Comparison of ENCODE assay signal across 1 cellular context in the genomic region with DNA sequence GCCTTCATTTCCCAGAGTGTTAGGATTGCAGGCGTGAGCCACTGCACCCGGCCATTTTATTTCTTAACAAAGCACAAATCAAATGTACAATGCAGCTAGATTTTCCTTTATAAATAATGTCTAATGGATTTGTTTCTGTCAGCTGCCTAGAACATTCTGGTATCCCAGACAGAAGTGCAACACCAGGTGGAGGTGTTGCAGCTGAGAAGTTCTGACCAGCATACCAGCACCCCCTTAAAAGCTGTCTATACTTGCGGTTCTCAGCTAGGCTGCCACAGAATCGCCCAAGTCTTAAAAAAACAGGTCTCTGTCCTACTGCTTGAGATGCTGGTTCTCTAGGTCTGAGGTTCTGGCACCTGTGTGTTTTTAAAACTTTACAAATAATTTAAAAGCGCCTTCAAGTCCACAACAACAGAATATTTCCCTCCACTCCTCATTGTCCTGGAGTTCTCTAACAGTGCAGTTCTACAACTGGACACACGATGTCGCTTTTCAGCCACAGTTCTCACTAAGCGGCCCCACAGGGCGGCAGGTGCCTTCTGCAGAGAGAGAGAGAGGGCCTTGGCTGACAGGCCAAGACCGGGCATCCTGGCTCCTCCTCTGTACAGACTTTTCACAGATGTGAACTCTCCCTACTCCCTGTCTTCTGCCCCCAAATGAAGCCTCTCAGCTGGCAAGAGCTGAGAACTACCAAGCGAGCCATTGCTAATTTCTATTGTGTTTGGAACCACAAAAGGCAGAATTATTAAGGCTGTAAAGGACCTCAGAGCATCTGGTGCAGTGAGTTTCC.
TF ChIP-seq lines count a peak whose summit lies in the region.

No MANE protein-coding gene starts in this region.

TF ChIP-seq in HepG2, 621 proteins besides CTCF, POLR2A, EP300 and RAD21 (continues in another document):
- TF ChIP-seq, protein P1, sequence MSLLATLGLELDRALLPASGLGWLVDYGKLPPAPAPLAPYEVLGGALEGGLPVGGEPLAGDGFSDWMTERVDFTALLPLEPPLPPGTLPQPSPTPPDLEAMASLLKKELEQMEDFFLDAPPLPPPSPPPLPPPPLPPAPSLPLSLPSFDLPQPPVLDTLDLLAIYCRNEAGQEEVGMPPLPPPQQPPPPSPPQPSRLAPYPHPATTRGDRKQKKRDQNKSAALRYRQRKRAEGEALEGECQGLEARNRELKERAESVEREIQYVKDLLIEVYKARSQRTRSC (CRISPR knock-in tag; IDR thresholded peaks at IDR 0.05; ENCODE audit: low read depth), result no peak
- TF ChIP-seq, protein P2, sequence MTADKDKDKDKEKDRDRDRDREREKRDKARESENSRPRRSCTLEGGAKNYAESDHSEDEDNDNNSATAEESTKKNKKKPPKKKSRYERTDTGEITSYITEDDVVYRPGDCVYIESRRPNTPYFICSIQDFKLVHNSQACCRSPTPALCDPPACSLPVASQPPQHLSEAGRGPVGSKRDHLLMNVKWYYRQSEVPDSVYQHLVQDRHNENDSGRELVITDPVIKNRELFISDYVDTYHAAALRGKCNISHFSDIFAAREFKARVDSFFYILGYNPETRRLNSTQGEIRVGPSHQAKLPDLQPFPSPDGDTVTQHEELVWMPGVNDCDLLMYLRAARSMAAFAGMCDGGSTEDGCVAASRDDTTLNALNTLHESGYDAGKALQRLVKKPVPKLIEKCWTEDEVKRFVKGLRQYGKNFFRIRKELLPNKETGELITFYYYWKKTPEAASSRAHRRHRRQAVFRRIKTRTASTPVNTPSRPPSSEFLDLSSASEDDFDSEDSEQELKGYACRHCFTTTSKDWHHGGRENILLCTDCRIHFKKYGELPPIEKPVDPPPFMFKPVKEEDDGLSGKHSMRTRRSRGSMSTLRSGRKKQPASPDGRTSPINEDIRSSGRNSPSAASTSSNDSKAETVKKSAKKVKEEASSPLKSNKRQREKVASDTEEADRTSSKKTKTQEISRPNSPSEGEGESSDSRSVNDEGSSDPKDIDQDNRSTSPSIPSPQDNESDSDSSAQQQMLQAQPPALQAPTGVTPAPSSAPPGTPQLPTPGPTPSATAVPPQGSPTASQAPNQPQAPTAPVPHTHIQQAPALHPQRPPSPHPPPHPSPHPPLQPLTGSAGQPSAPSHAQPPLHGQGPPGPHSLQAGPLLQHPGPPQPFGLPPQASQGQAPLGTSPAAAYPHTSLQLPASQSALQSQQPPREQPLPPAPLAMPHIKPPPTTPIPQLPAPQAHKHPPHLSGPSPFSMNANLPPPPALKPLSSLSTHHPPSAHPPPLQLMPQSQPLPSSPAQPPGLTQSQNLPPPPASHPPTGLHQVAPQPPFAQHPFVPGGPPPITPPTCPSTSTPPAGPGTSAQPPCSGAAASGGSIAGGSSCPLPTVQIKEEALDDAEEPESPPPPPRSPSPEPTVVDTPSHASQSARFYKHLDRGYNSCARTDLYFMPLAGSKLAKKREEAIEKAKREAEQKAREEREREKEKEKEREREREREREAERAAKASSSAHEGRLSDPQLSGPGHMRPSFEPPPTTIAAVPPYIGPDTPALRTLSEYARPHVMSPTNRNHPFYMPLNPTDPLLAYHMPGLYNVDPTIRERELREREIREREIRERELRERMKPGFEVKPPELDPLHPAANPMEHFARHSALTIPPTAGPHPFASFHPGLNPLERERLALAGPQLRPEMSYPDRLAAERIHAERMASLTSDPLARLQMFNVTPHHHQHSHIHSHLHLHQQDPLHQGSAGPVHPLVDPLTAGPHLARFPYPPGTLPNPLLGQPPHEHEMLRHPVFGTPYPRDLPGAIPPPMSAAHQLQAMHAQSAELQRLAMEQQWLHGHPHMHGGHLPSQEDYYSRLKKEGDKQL (CRISPR knock-in tag; IDR thresholded peaks at IDR 0.05; ENCODE audit: low read depth), result no peak
- TF ChIP-seq ZNF850 (CRISPR knock-in tag; conservative IDR thresholded peaks at IDR 0.05) (no peak), KMT2A (CRISPR knock-in tag; IDR thresholded peaks at IDR 0.05) (peak; percentile 49; the same call in 1 of the 2 replicates), REXO4 (CRISPR knock-in tag; IDR thresholded peaks at IDR 0.05; ENCODE audit: borderline replicate concordance) (no peak), KLF12 (CRISPR knock-in tag; IDR thresholded peaks at IDR 0.05; ENCODE audit: borderline replicate concordance) (peak; percentile 48; the same call in 1 of the 2 replicates), FOXA1 (IDR thresholded peaks at IDR 0.05) (no peak), FOXA1 (CRISPR knock-in tag; IDR thresholded peaks at IDR 0.05) (no peak), ZNF766 (CRISPR knock-in tag; IDR thresholded peaks at IDR 0.05; ENCODE audit: borderline replicate concordance) (no peak), ZNF614 (CRISPR knock-in tag; IDR thresholded peaks at IDR 0.05; ENCODE audit: borderline replicate concordance) (peak; percentile 73; the same call in 1 of the 2 replicates), RBM39 (IDR thresholded peaks at IDR 0.05; ENCODE audit: low read depth, low read length, poor library complexity, severe bottlenecking) (no peak), CHCHD3 (CRISPR knock-in tag; IDR thresholded peaks at IDR 0.05) (no peak), FIP1L1 (IDR thresholded peaks at IDR 0.05; ENCODE audit: borderline replicate concordance, insufficient read depth, low read depth, low read length) (no peak), ZFP36 (IDR thresholded peaks at IDR 0.05; ENCODE audit: borderline replicate concordance, low read depth, low read length, partially characterized antibody) (peak; percentile 63), ZNF24 (IDR thresholded peaks at IDR 0.05) (no peak), THYN1 (CRISPR knock-in tag; IDR thresholded peaks at IDR 0.05; ENCODE audit: borderline replicate concordance, low read depth) (no peak), CHD4 (IDR thresholded peaks at IDR 0.05; ENCODE audit: borderline replicate concordance, low read length) (no peak), ZNF17 (CRISPR knock-in tag; IDR thresholded peaks at IDR 0.05) (no peak), PHB2 (IDR thresholded peaks at IDR 0.05; ENCODE audit: partially characterized antibody) (no peak), SPEN (CRISPR knock-in tag; IDR thresholded peaks at IDR 0.05; ENCODE audit: low read depth) (0 out of 2 replicates have a peak, but pooled peaks have one; percentile 33), PHF5A (CRISPR knock-in tag; IDR thresholded peaks at IDR 0.05; ENCODE audit: low read depth, unreplicated experiment) (no peak), ZNF616 (CRISPR knock-in tag; IDR thresholded peaks at IDR 0.05; ENCODE audit: low read depth) (no peak), NAIF1 (CRISPR knock-in tag; IDR thresholded peaks at IDR 0.05; ENCODE audit: borderline replicate concordance) (no peak), TBL1XR1 (IDR thresholded peaks at IDR 0.05; ENCODE audit: borderline replicate concordance, low read length, partially characterized antibody) (no peak), ZNF678 (CRISPR knock-in tag; IDR thresholded peaks at IDR 0.05) (no peak), ATF7 (IDR thresholded peaks at IDR 0.05) (no peak), ATF7 (CRISPR knock-in tag; IDR thresholded peaks at IDR 0.05) (no peak), MXI1 (IDR thresholded peaks at IDR 0.05; ENCODE audit: borderline replicate concordance, low read depth, low read length) (no peak), MYC (CRISPR knock-in tag; IDR thresholded peaks at IDR 0.05; ENCODE audit: borderline replicate concordance) (no peak), TEAD3 (CRISPR knock-in tag; optimal IDR thresholded peaks at IDR 0.05; ENCODE audit: borderline replicate concordance) (peak; percentile 17), ZNF232 (CRISPR knock-in tag; IDR thresholded peaks at IDR 0.05; ENCODE audit: borderline replicate concordance) (no peak), HCFC1 (IDR thresholded peaks at IDR 0.05; ENCODE audit: low read depth, low read length) (no peak), ZNF205 (CRISPR knock-in tag; IDR thresholded peaks at IDR 0.05) (peak; percentile 52; the same call in 1 of the 2 replicates), SRSF4 (IDR thresholded peaks at IDR 0.05; ENCODE audit: low read depth, low read length, poor library complexity, severe bottlenecking) (no peak), ATM (IDR thresholded peaks at IDR 0.05; ENCODE audit: borderline replicate concordance) (no peak), SMAD9 (CRISPR knock-in tag; IDR thresholded peaks at IDR 0.05) (no peak), ZNF790 (CRISPR knock-in tag; IDR thresholded peaks at IDR 0.05; ENCODE audit: borderline replicate concordance) (no peak), ZNF775 (CRISPR knock-in tag; IDR thresholded peaks at IDR 0.05; ENCODE audit: borderline replicate concordance) (no peak), SUZ12 (IDR thresholded peaks at IDR 0.05; ENCODE audit: low read depth, low read length) (no peak), KMT2B (CRISPR knock-in tag; IDR thresholded peaks at IDR 0.05) (peak; percentile 19; the same call in 1 of the 2 replicates), ELF4 (CRISPR knock-in tag; IDR thresholded peaks at IDR 0.05; ENCODE audit: borderline replicate concordance) (no peak), ZNF543 (CRISPR knock-in tag; IDR thresholded peaks at IDR 0.05) (no peak)
- TF ChIP-seq, protein P3, sequence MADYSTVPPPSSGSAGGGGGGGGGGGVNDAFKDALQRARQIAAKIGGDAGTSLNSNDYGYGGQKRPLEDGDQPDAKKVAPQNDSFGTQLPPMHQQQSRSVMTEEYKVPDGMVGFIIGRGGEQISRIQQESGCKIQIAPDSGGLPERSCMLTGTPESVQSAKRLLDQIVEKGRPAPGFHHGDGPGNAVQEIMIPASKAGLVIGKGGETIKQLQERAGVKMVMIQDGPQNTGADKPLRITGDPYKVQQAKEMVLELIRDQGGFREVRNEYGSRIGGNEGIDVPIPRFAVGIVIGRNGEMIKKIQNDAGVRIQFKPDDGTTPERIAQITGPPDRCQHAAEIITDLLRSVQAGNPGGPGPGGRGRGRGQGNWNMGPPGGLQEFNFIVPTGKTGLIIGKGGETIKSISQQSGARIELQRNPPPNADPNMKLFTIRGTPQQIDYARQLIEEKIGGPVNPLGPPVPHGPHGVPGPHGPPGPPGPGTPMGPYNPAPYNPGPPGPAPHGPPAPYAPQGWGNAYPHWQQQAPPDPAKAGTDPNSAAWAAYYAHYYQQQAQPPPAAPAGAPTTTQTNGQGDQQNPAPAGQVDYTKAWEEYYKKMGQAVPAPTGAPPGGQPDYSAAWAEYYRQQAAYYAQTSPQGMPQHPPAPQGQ (CRISPR knock-in tag; IDR thresholded peaks at IDR 0.05; ENCODE audit: borderline replicate concordance), result no peak
- TF ChIP-seq, protein P4, sequence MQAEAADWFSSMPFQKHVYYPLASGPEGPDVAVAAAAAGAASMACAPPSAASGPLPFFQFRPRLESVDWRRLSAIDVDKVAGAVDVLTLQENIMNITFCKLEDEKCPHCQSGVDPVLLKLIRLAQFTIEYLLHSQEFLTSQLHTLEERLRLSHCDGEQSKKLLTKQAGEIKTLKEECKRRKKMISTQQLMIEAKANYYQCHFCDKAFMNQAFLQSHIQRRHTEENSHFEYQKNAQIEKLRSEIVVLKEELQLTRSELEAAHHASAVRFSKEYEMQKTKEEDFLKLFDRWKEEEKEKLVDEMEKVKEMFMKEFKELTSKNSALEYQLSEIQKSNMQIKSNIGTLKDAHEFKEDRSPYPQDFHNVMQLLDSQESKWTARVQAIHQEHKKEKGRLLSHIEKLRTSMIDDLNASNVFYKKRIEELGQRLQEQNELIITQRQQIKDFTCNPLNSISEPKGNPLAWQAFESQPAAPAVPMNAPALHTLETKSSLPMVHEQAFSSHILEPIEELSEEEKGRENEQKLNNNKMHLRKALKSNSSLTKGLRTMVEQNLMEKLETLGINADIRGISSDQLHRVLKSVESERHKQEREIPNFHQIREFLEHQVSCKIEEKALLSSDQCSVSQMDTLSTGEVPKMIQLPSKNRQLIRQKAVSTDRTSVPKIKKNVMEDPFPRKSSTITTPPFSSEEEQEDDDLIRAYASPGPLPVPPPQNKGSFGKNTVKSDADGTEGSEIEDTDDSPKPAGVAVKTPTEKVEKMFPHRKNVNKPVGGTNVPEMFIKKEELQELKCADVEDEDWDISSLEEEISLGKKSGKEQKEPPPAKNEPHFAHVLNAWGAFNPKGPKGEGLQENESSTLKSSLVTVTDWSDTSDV (CRISPR knock-in tag; IDR thresholded peaks at IDR 0.05), result no peak
- TF ChIP-seq, protein P5, sequence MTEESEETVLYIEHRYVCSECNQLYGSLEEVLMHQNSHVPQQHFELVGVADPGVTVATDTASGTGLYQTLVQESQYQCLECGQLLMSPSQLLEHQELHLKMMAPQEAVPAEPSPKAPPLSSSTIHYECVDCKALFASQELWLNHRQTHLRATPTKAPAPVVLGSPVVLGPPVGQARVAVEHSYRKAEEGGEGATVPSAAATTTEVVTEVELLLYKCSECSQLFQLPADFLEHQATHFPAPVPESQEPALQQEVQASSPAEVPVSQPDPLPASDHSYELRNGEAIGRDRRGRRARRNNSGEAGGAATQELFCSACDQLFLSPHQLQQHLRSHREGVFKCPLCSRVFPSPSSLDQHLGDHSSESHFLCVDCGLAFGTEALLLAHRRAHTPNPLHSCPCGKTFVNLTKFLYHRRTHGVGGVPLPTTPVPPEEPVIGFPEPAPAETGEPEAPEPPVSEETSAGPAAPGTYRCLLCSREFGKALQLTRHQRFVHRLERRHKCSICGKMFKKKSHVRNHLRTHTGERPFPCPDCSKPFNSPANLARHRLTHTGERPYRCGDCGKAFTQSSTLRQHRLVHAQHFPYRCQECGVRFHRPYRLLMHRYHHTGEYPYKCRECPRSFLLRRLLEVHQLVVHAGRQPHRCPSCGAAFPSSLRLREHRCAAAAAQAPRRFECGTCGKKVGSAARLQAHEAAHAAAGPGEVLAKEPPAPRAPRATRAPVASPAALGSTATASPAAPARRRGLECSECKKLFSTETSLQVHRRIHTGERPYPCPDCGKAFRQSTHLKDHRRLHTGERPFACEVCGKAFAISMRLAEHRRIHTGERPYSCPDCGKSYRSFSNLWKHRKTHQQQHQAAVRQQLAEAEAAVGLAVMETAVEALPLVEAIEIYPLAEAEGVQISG (CRISPR knock-in tag; IDR thresholded peaks at IDR 0.05), result peak; percentile 33
- TF ChIP-seq, protein P6, sequence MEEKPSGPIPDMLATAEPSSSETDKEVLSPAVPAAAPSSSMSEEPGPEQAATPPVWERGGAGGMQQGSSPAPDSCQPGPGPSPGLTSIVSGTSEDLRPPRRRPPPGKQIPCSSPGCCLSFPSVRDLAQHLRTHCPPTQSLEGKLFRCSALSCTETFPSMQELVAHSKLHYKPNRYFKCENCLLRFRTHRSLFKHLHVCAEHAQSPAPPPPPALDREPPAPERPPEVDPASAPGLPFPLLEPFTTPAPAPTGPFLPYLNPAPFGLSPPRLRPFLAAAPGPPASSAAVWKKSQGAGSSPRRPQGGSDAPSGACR (CRISPR knock-in tag; IDR thresholded peaks at IDR 0.05), result no peak
- TF ChIP-seq, protein P7, sequence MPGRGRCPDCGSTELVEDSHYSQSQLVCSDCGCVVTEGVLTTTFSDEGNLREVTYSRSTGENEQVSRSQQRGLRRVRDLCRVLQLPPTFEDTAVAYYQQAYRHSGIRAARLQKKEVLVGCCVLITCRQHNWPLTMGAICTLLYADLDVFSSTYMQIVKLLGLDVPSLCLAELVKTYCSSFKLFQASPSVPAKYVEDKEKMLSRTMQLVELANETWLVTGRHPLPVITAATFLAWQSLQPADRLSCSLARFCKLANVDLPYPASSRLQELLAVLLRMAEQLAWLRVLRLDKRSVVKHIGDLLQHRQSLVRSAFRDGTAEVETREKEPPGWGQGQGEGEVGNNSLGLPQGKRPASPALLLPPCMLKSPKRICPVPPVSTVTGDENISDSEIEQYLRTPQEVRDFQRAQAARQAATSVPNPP (CRISPR knock-in tag; IDR thresholded peaks at IDR 0.05), result no peak
- TF ChIP-seq, protein P8, sequence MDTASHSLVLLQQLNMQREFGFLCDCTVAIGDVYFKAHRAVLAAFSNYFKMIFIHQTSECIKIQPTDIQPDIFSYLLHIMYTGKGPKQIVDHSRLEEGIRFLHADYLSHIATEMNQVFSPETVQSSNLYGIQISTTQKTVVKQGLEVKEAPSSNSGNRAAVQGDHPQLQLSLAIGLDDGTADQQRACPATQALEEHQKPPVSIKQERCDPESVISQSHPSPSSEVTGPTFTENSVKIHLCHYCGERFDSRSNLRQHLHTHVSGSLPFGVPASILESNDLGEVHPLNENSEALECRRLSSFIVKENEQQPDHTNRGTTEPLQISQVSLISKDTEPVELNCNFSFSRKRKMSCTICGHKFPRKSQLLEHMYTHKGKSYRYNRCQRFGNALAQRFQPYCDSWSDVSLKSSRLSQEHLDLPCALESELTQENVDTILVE (CRISPR knock-in tag; IDR thresholded peaks at IDR 0.05), result peak; percentile 89
